1 cellular context compared by ENCODE assay signal in the genomic region with DNA sequence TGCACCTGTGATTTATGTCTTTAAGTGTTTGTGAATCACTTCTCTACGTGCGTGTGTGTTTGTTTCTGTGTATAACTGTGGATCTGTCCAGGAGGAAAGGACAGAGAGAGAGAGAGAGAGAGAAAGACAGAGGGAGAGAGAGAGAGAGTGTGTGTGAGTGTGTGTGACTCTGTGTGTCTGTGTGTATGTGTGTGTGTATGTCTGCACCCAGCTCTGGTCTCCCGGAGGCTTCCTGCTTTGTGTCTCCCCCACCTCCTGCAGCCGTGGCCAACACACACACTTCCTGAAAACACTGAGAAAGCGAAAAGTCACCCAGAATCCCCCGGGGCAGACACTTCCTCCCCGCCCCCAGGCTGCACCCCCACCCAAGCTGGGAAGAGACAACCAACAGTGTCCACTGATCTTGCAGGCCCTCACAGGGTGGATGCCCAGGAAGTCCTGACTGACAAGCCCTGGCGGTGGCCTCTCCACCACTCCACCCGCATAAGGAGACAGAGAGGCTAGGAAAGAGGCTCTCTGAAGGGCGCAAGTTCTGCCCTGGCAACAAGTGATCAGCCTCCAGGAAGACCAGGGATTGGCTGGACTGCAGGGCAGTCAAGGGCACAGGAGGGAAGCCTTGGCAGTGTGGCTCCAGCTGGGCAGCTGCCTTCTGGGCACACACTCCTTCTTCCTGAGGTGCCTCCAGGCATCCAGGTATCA.
TF ChIP-seq lines count a peak whose summit lies in the region.

No MANE protein-coding gene starts in this region.

TF ChIP-seq in K562, 482 proteins besides CTCF, POLR2A, EP300 and RAD21 (continued from another document and continues in another):
- TF ChIP-seq, protein P1, sequence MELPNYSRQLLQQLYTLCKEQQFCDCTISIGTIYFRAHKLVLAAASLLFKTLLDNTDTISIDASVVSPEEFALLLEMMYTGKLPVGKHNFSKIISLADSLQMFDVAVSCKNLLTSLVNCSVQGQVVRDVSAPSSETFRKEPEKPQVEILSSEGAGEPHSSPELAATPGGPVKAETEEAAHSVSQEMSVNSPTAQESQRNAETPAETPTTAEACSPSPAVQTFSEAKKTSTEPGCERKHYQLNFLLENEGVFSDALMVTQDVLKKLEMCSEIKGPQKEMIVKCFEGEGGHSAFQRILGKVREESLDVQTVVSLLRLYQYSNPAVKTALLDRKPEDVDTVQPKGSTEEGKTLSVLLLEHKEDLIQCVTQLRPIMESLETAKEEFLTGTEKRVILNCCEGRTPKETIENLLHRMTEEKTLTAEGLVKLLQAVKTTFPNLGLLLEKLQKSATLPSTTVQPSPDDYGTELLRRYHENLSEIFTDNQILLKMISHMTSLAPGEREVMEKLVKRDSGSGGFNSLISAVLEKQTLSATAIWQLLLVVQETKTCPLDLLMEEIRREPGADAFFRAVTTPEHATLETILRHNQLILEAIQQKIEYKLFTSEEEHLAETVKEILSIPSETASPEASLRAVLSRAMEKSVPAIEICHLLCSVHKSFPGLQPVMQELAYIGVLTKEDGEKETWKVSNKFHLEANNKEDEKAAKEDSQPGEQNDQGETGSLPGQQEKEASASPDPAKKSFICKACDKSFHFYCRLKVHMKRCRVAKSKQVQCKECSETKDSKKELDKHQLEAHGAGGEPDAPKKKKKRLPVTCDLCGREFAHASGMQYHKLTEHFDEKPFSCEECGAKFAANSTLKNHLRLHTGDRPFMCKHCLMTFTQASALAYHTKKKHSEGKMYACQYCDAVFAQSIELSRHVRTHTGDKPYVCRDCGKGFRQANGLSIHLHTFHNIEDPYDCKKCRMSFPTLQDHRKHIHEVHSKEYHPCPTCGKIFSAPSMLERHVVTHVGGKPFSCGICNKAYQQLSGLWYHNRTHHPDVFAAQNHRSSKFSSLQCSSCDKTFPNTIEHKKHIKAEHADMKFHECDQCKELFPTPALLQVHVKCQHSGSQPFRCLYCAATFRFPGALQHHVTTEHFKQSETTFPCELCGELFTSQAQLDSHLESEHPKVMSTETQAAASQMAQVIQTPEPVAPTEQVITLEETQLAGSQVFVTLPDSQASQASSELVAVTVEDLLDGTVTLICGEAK (IDR thresholded peaks at IDR 0.05) = 0 out of 2 replicates have a peak, but pooled peaks have one; percentile 43
- TF ChIP-seq, protein P1 (CRISPR knock-in tag; IDR thresholded peaks at IDR 0.05) = no peak
- no peak for TF ChIP-seq SRF (CRISPR knock-in tag; IDR thresholded peaks at IDR 0.05)
- TF ChIP-seq, protein P2, sequence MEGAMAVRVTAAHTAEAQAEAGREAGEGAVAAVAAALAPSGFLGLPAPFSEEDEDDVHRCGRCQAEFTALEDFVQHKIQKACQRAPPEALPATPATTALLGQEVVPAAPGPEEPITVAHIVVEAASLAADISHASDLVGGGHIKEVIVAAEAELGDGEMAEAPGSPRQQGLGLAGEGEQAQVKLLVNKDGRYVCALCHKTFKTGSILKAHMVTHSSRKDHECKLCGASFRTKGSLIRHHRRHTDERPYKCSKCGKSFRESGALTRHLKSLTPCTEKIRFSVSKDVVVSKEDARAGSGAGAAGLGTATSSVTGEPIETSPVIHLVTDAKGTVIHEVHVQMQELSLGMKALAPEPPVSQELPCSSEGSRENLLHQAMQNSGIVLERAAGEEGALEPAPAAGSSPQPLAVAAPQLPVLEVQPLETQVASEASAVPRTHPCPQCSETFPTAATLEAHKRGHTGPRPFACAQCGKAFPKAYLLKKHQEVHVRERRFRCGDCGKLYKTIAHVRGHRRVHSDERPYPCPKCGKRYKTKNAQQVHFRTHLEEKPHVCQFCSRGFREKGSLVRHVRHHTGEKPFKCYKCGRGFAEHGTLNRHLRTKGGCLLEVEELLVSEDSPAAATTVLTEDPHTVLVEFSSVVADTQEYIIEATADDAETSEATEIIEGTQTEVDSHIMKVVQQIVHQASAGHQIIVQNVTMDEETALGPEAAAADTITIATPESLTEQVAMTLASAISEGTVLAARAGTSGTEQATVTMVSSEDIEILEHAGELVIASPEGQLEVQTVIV (CRISPR knock-in tag; IDR thresholded peaks at IDR 0.05; ENCODE audit: borderline replicate concordance) = no peak
- TF ChIP-seq, protein P3, sequence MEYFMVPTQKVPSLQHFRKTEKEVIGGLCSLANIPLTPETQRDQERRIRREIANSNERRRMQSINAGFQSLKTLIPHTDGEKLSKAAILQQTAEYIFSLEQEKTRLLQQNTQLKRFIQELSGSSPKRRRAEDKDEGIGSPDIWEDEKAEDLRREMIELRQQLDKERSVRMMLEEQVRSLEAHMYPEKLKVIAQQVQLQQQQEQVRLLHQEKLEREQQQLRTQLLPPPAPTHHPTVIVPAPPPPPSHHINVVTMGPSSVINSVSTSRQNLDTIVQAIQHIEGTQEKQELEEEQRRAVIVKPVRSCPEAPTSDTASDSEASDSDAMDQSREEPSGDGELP (CRISPR knock-in tag; IDR thresholded peaks at IDR 0.05; ENCODE audit: borderline replicate concordance) = no peak
- TF ChIP-seq NFRKB (IDR thresholded peaks at IDR 0.05; ENCODE audit: low read depth) = no peak
- TF ChIP-seq GTF2F1 (IDR thresholded peaks at IDR 0.05; ENCODE audit: low read depth, low read length) = peak; percentile 91; the same call in 1 of the 2 replicates
- TF ChIP-seq ZNF124 (CRISPR knock-in tag; IDR thresholded peaks at IDR 0.05) = no peak
- TF ChIP-seq ARID1B (IDR thresholded peaks at IDR 0.05) = 0 out of 2 replicates have a peak, but pooled peaks have one; percentile 45
- no peak for TF ChIP-seq ZNF583 (CRISPR knock-in tag; IDR thresholded peaks at IDR 0.05)
- TF ChIP-seq, protein P4, sequence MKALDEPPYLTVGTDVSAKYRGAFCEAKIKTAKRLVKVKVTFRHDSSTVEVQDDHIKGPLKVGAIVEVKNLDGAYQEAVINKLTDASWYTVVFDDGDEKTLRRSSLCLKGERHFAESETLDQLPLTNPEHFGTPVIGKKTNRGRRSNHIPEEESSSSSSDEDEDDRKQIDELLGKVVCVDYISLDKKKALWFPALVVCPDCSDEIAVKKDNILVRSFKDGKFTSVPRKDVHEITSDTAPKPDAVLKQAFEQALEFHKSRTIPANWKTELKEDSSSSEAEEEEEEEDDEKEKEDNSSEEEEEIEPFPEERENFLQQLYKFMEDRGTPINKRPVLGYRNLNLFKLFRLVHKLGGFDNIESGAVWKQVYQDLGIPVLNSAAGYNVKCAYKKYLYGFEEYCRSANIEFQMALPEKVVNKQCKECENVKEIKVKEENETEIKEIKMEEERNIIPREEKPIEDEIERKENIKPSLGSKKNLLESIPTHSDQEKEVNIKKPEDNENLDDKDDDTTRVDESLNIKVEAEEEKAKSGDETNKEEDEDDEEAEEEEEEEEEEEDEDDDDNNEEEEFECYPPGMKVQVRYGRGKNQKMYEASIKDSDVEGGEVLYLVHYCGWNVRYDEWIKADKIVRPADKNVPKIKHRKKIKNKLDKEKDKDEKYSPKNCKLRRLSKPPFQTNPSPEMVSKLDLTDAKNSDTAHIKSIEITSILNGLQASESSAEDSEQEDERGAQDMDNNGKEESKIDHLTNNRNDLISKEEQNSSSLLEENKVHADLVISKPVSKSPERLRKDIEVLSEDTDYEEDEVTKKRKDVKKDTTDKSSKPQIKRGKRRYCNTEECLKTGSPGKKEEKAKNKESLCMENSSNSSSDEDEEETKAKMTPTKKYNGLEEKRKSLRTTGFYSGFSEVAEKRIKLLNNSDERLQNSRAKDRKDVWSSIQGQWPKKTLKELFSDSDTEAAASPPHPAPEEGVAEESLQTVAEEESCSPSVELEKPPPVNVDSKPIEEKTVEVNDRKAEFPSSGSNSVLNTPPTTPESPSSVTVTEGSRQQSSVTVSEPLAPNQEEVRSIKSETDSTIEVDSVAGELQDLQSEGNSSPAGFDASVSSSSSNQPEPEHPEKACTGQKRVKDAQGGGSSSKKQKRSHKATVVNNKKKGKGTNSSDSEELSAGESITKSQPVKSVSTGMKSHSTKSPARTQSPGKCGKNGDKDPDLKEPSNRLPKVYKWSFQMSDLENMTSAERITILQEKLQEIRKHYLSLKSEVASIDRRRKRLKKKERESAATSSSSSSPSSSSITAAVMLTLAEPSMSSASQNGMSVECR (CRISPR knock-in tag; IDR thresholded peaks at IDR 0.05) = no peak
- no peak for TF ChIP-seq ZNF12 (CRISPR knock-in tag; IDR thresholded peaks at IDR 0.05)
- no peak for TF ChIP-seq ZSCAN29 (IDR thresholded peaks at IDR 0.05)
- no peak for TF ChIP-seq GTF2E2 (tag; IDR thresholded peaks at IDR 0.05)
- TF ChIP-seq KLF10 (CRISPR knock-in tag; IDR thresholded peaks at IDR 0.05) = no peak
- TF ChIP-seq NFXL1 (CRISPR knock-in tag; IDR thresholded peaks at IDR 0.05) = no peak
- no peak for TF ChIP-seq ZNF140 (CRISPR knock-in tag; IDR thresholded peaks at IDR 0.05)
- TF ChIP-seq, protein P5, sequence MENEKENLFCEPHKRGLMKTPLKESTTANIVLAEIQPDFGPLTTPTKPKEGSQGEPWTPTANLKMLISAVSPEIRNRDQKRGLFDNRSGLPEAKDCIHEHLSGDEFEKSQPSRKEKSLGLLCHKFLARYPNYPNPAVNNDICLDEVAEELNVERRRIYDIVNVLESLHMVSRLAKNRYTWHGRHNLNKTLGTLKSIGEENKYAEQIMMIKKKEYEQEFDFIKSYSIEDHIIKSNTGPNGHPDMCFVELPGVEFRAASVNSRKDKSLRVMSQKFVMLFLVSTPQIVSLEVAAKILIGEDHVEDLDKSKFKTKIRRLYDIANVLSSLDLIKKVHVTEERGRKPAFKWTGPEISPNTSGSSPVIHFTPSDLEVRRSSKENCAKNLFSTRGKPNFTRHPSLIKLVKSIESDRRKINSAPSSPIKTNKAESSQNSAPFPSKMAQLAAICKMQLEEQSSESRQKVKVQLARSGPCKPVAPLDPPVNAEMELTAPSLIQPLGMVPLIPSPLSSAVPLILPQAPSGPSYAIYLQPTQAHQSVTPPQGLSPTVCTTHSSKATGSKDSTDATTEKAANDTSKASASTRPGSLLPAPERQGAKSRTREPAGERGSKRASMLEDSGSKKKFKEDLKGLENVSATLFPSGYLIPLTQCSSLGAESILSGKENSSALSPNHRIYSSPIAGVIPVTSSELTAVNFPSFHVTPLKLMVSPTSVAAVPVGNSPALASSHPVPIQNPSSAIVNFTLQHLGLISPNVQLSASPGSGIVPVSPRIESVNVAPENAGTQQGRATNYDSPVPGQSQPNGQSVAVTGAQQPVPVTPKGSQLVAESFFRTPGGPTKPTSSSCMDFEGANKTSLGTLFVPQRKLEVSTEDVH (IDR thresholded peaks at IDR 0.05; ENCODE audit: low read depth, partially characterized antibody) = no peak
- no peak for TF ChIP-seq TRIM28 (IDR thresholded peaks at IDR 0.05)
- TF ChIP-seq, protein P6, sequence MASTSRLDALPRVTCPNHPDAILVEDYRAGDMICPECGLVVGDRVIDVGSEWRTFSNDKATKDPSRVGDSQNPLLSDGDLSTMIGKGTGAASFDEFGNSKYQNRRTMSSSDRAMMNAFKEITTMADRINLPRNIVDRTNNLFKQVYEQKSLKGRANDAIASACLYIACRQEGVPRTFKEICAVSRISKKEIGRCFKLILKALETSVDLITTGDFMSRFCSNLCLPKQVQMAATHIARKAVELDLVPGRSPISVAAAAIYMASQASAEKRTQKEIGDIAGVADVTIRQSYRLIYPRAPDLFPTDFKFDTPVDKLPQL (IDR thresholded peaks at IDR 0.05; ENCODE audit: extremely low read depth, insufficient read length) = no peak
- TF ChIP-seq BHLHE40 (IDR thresholded peaks at IDR 0.05; ENCODE audit: low read length) = peak; percentile 57; the same call in 1 of the 2 replicates
- TF ChIP-seq STAG1 (CRISPR knock-in tag; IDR thresholded peaks at IDR 0.05; ENCODE audit: borderline replicate concordance) = no peak
- no peak for TF ChIP-seq L3MBTL2 (IDR thresholded peaks at IDR 0.05)
- TF ChIP-seq CEBPB (tag; IDR thresholded peaks at IDR 0.05) = no peak
- peak; percentile 87 for TF ChIP-seq EP400 (IDR thresholded peaks at IDR 0.05)
- no peak for TF ChIP-seq CREBBP (IDR thresholded peaks at IDR 0.05; ENCODE audit: low read depth, low read length)
- no peak for TF ChIP-seq ESRRB (CRISPR knock-in tag; IDR thresholded peaks at IDR 0.05; ENCODE audit: borderline replicate concordance)
- TF ChIP-seq NR2C2 (CRISPR knock-in tag; IDR thresholded peaks at IDR 0.05) = no peak
- no peak; the same call in 1 of the 2 replicates for TF ChIP-seq NR2C2 (tag; IDR thresholded peaks at IDR 0.05)
- TF ChIP-seq, protein P7, sequence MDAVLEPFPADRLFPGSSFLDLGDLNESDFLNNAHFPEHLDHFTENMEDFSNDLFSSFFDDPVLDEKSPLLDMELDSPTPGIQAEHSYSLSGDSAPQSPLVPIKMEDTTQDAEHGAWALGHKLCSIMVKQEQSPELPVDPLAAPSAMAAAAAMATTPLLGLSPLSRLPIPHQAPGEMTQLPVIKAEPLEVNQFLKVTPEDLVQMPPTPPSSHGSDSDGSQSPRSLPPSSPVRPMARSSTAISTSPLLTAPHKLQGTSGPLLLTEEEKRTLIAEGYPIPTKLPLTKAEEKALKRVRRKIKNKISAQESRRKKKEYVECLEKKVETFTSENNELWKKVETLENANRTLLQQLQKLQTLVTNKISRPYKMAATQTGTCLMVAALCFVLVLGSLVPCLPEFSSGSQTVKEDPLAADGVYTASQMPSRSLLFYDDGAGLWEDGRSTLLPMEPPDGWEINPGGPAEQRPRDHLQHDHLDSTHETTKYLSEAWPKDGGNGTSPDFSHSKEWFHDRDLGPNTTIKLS (IDR thresholded peaks at IDR 0.05; ENCODE audit: borderline replicate concordance, low read depth) = no peak
- no peak for TF ChIP-seq CBX5 (IDR thresholded peaks at IDR 0.05; ENCODE audit: borderline replicate concordance, low read depth)
- no peak for TF ChIP-seq ERF (CRISPR knock-in tag; IDR thresholded peaks at IDR 0.05)
- peak; percentile 56 to 65 for TF ChIP-seq FOXK2 (conservative IDR thresholded peaks at IDR 0.05 in 1 of 2, IDR thresholded peaks at IDR 0.05 in 1 of 2; ENCODE audit: low read depth in 2 of 2)
